Comparison of ENCODE assay signal across 9 cellular contexts in genomic region chr16:72939247-72939646, GRCh38.
DNase-seq lines count a peak whose midpoint lies in the region; ATAC-seq, FAIRE-seq and TF ChIP-seq lines count a peak whose summit lies in the region.
"Had no signal": no experiment of that assay in that cellular context is flagged by ENCODE, and none has a peak within 500 bp of the region (broad histone marks: within the 10 kb centered on the region; RNA-seq: fewer than 3 reads in every experiment).

No MANE protein-coding gene starts in this region.

- peaks cover 16% of the 10 kb centered on the region for H3K4me1 ChIP-seq in astrocyte (ENCODE audit: insufficient read depth, low read length)
- peaks cover 45% of the 10 kb centered on the region for H3K4me1 ChIP-seq in left ventricle myocardium inferior
- H3K4me1 ChIP-seq in sigmoid colon, result peaks cover 0 to 49% (median 44%) of the 10 kb centered on the region in 4 donors

- H3K4me3 ChIP-seq in astrocyte (ENCODE audit: insufficient read depth, low read depth, low read length) (no peak overlapping the region), left ventricle myocardium inferior (peak overlapping the region; percentile 37), sigmoid colon (no peak overlapping the region)

- no peak overlapping the region for H3K9ac ChIP-seq in astrocyte (ENCODE audit: low read length)

- H3K27ac Mint-ChIP-seq in astrocyte (ENCODE audit: unreplicated experiment), result peak overlapping the region; percentile 67

- no peaks in the 10 kb centered on the region for H3K9me3 Mint-ChIP-seq in astrocyte (ENCODE audit: unreplicated experiment)

- DNase-seq in astrocyte (ENCODE audit: low read depth) (peak; percentile 27), left ventricle myocardium inferior (peak; percentile 41), sigmoid colon (peak; percentile 79), DMS153 (lab: John Stamatoyannopoulos, UW) (no peak), NCI-H1417 treated with DMSO at 0.1 percent for 48 hours (lab: John Stamatoyannopoulos, UW) (no peak)
- DNase-seq: NCI-H2029 treated with DMSO at 0.1 percent for 48 hours had no signal

- TF ChIP-seq CTCF in C4-2B (conservative IDR thresholded peaks at IDR 0.05) (no peak; the same call in 1 of the 2 replicates), astrocyte (IDR thresholded peaks at IDR 0.05; ENCODE audit: insufficient read depth, low read depth, low read length) (no peak), left ventricle myocardium inferior (IDR thresholded peaks at IDR 0.05; ENCODE audit: borderline replicate concordance) (peak; percentile 52), sigmoid colon (IDR thresholded peaks at IDR 0.05) (no peak)

- no peak for FAIRE-seq in astrocyte (lab: Jason Lieb, UNC)

- no peak for TF ChIP-seq POLR2A in sigmoid colon (IDR thresholded peaks at IDR 0.05)

- H3K9me3 ChIP-seq in astrocyte (ENCODE audit: insufficient read depth, low read depth, low read length) (no peaks in the 10 kb centered on the region), left ventricle myocardium inferior (replicated peaks) (no peaks in the 10 kb centered on the region), sigmoid colon (no peaks in the 10 kb centered on the region)

- peaks cover 5% of the 10 kb centered on the region for H3K36me3 Mint-ChIP-seq in astrocyte (ENCODE audit: low read depth, unreplicated experiment)

- H3K36me3 ChIP-seq in astrocyte (ENCODE audit: insufficient read depth, low read length) (no peaks in the 10 kb centered on the region), left ventricle myocardium inferior (no peaks in the 10 kb centered on the region), sigmoid colon (no peaks in the 10 kb centered on the region)

- H3K4me1 Mint-ChIP-seq in astrocyte (ENCODE audit: low read depth, unreplicated experiment), result peaks cover 25% of the 10 kb centered on the region

- 21 to 53% methylated on average over 10 of the region's 10 CpGs for WGBS in sigmoid colon, 2 donors

- ATAC-seq in GM21423 (IDR thresholded peaks at IDR 0.05; ENCODE audit: unreplicated experiment) (no peak), HG03520 (IDR thresholded peaks at IDR 0.05; ENCODE audit: unreplicated experiment) (no peak)

- peaks cover 62% of the 10 kb centered on the region for H3K79me2 ChIP-seq in astrocyte (ENCODE audit: insufficient read depth, low read length)

- no peaks in the 10 kb centered on the region for H3K27me3 Mint-ChIP-seq in astrocyte (ENCODE audit: low read depth, unreplicated experiment)

- intact Hi-C loops in left ventricle myocardium inferior (cut with micrococcal nuclease), result loop anchor here (10.0 kb wide), 1 partner anchor 94 kb away; no protein-coding TSS in a partner anchor
- intact Hi-C loops in sigmoid colon (cut with DNase I), result loop anchor here (5.0 to 10.0 kb wide), 3 partner anchors 92 to 236 kb away; partner anchors contain the start of gene ZFHX3

- peak overlapping the region; percentile 60 for H3K4me2 ChIP-seq in astrocyte (ENCODE audit: low read length)

- H3K27ac ChIP-seq in C4-2B, result peak overlapping the region; percentile 77
- H3K27ac ChIP-seq in astrocyte (ENCODE audit: low read depth, low read length), result peak overlapping the region; percentile 56
- H3K27ac ChIP-seq in left ventricle myocardium inferior (replicated peaks), result peak overlapping the region; percentile 85
- H3K27ac ChIP-seq in sigmoid colon, result peak overlapping the region; percentile 66 to 80 (median 76)

- H3K27me3 ChIP-seq in astrocyte (ENCODE audit: insufficient read depth, low read length) (no peaks in the 10 kb centered on the region), left ventricle myocardium inferior (ENCODE audit: low read depth) (no peaks in the 10 kb centered on the region), sigmoid colon (no peaks in the 10 kb centered on the region)

- H3K4me3 Mint-ChIP-seq in astrocyte (ENCODE audit: unreplicated experiment), result no peak overlapping the region

- no peak for TF ChIP-seq EP300 in sigmoid colon (IDR thresholded peaks at IDR 0.05)

- no peak overlapping the region for H2AFZ ChIP-seq in astrocyte (ENCODE audit: low read depth, low read length)

- peaks cover 64% of the 10 kb centered on the region for H4K20me1 ChIP-seq in astrocyte (ENCODE audit: insufficient read depth, low read length)

Comparison
In these comparisons a context has a peak if more than half of its experiments do, and no peak if none do; other contexts are left out.
1. DNase-seq: peak in astrocyte (single experiment), left ventricle myocardium inferior (single experiment) and sigmoid colon (single experiment); none in DMS153 (single experiment) and NCI-H1417 treated with DMSO at 0.1 percent for 48 hours (single experiment).
2. Peak in every context shown above with its lines, with median percentiles within 50 percentile points of each other: H3K27ac ChIP-seq.